Comparison of ENCODE assay signal across 18 cellular contexts in the genomic region with DNA sequence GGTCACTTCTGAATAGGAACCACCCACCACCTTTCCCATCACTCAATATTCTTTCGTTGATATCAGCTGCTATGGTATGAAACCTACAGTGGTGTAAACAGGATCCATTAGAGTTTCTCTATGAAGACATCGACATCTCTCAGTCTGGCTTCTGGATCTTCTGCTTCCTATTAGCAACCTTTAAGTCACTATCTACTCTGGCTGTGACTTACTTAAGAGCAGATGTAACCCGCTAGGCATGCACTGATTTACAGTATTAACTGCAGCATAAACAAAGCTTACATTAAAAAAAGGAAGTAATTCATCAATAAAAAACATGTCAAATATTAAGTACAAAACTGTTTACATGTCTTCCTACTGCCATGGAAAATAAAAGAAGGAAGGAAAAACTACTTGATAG.
DNase-seq lines count a peak whose midpoint lies in the region; ATAC-seq, FAIRE-seq and TF ChIP-seq lines count a peak whose summit lies in the region.
"Had no signal": no experiment of that assay in that cellular context is flagged by ENCODE, and none has a peak within 500 bp of the region (broad histone marks: within the 10 kb centered on the region; RNA-seq: fewer than 3 reads in every experiment).

No MANE protein-coding gene starts in this region.

- no peak for ATAC-seq in GM18861 (IDR thresholded peaks at IDR 0.05; ENCODE audit: unreplicated experiment)
- ATAC-seq: GM12878 had no signal

- no peaks in the 10 kb centered on the region for H3K23me2 ChIP-seq in H9 (ENCODE audit: insufficient read length, low read depth, low read length, poor library complexity, severe bottlenecking)

- no peak overlapping the region for H2AK5ac ChIP-seq in H9 (ENCODE audit: insufficient read length, low read length)

- no peaks in the 10 kb centered on the region for H3K9me3 ChIP-seq in H9 (ENCODE audit: control insufficient read depth, low read depth, low read length)
- H3K9me3 ChIP-seq: HAP-1 had no signal

- H3K4me1 ChIP-seq in H9 (ENCODE audit: insufficient read depth, low read length): no peaks in the 10 kb centered on the region
- H3K4me1 ChIP-seq: HAP-1 had no signal

- H4K91ac ChIP-seq in H9 (ENCODE audit: insufficient read length, low read depth, low read length): no peak overlapping the region

- no peak overlapping the region for H3K4ac ChIP-seq in H9 (ENCODE audit: low read depth, low read length)

- H3K4me3 Mint-ChIP-seq in activated naive CD4-positive, alpha-beta T cell treated with anti-CD3 and anti-CD28 coated beads, Interleukin-2, amount 50 U/mL, for 24 hours: no peak overlapping the region
- H3K4me3 Mint-ChIP-seq in H9: no peak overlapping the region
- H3K4me3 Mint-ChIP-seq: B cell; CD4-positive, alpha-beta T cell had no signal

- H3K4me1 Mint-ChIP-seq in activated naive CD4-positive, alpha-beta T cell treated with anti-CD3 and anti-CD28 coated beads, Interleukin-2, amount 50 U/mL, for 24 hours: peaks cover 19% of the 10 kb centered on the region
- peaks cover 12 to 19% of the 10 kb centered on the region in 2 experiments for H3K4me1 Mint-ChIP-seq in H9

- no peak overlapping the region for H3K56ac ChIP-seq in H9 (ENCODE audit: insufficient read length, low read depth, low read length)

- no peak overlapping the region for H3K23ac ChIP-seq in H9 (ENCODE audit: insufficient read length, low read depth, low read length)

- H2BK20ac ChIP-seq in H9 (ENCODE audit: low read depth, low read length, poor library complexity, severe bottlenecking): no peak overlapping the region

- peaks cover 42% of the 10 kb centered on the region for H3K36me3 Mint-ChIP-seq in activated naive CD4-positive, alpha-beta T cell treated with anti-CD3 and anti-CD28 coated beads, Interleukin-2, amount 50 U/mL, for 24 hours
- peaks cover 6 to 16% (median 11%) of the 10 kb centered on the region in 3 experiments; a peak in 5 of 7 replicates for H3K36me3 Mint-ChIP-seq in H9 (ENCODE audit: insufficient read depth in 1 of 3, low read depth in 3 of 3)

- TF ChIP-seq CTCF in choroid plexus epithelial cell (conservative IDR thresholded peaks at IDR 0.05; ENCODE audit: low read depth, low read length): no peak
- TF ChIP-seq CTCF in H9 (conservative IDR thresholded peaks at IDR 0.05): no peak

- no CpG with 5 or more reads among the region's 3 CpGs for WGBS in H9 (ENCODE audit: extremely low coverage, insufficient read length, low lambda C conversion rate)

- peaks cover 19% of the 10 kb centered on the region for H3K9me3 Mint-ChIP-seq in activated naive CD4-positive, alpha-beta T cell treated with anti-CD3 and anti-CD28 coated beads, Interleukin-2, amount 50 U/mL, for 24 hours
- H3K9me3 Mint-ChIP-seq in H9: peaks cover 8 to 9% of the 10 kb centered on the region in 2 experiments; a peak in 4 of 5 replicates

- no peak overlapping the region for H3T11ph ChIP-seq in H9 (ENCODE audit: low read length)

- FAIRE-seq in islet of Langerhans (lab: Jason Lieb, UNC): peak; percentile 38
- FAIRE-seq: GM18507, GM19239 had no signal

- H2AFZ ChIP-seq in H9 (ENCODE audit: low read length): no peak overlapping the region

- no peak overlapping the region for H2BK15ac ChIP-seq in H9 (ENCODE audit: low read depth, low read length)

- H3K27me3 ChIP-seq in H9 (ENCODE audit: insufficient read depth, low read length): no peaks in the 10 kb centered on the region

- no peak overlapping the region for H4K8ac ChIP-seq in H9 (replicated peaks; ENCODE audit: insufficient read length, low read depth, low read length)

- H3K9ac ChIP-seq in H9 (ENCODE audit: extremely low read depth, insufficient read length, low read length): no peak overlapping the region

- no peak for DNase-seq in activated naive CD4-positive, alpha-beta T cell treated with Interleukin-2 at 50 U/mL for 16 hours
- DNase-seq in choroid plexus epithelial cell (ENCODE audit: low read depth) (peak; percentile 5), H9 (no peak), amygdala (lab: John Stamatoyannopoulos, UW) (no peak)
- DNase-seq: ACHN; C1 segment of cervical spinal cord; Calu3; CD4-positive, alpha-beta T cell; DMS 273 treated with DMSO at 0.1 percent for 48 hours; GOT3 had no signal

- no peaks in the 10 kb centered on the region for H4K20me1 ChIP-seq in H9 (ENCODE audit: control insufficient read depth, insufficient read depth, insufficient read length)

- H3K27ac Mint-ChIP-seq in activated naive CD4-positive, alpha-beta T cell treated with anti-CD3 and anti-CD28 coated beads, Interleukin-2, amount 50 U/mL, for 24 hours: peak overlapping the region; percentile 15
- H3K27ac Mint-ChIP-seq in H9: no peak overlapping the region; a peak in 1 of 7 replicates
- H3K27ac Mint-ChIP-seq: B cell; CD4-positive, alpha-beta T cell had no signal

- no peak overlapping the region for H3K14ac ChIP-seq in H9 (ENCODE audit: insufficient read depth, low read length)

- H3K27ac ChIP-seq in H9 (ENCODE audit: insufficient read length, low read depth, low read length): no peak overlapping the region

- H2BK12ac ChIP-seq in H9 (ENCODE audit: insufficient read length, low read depth, low read length): no peak overlapping the region

- no peak overlapping the region for H2BK120ac ChIP-seq in H9 (ENCODE audit: low read depth, low read length, poor library complexity, severe bottlenecking)

- H3K4me2 ChIP-seq in H9 (ENCODE audit: insufficient read depth, insufficient read length, low read length): no peak overlapping the region

- H2BK5ac ChIP-seq in H9 (ENCODE audit: insufficient read length, low read length): no peak overlapping the region

- no peak overlapping the region for H3K18ac ChIP-seq in H9 (ENCODE audit: insufficient read length, low read depth, low read length)

- H4K5ac ChIP-seq in H9 (ENCODE audit: insufficient read length, low read depth, low read length): no peak overlapping the region

- H3K27me3 Mint-ChIP-seq in activated naive CD4-positive, alpha-beta T cell treated with anti-CD3 and anti-CD28 coated beads, Interleukin-2, amount 50 U/mL, for 24 hours: no peaks in the 10 kb centered on the region
- H3K27me3 Mint-ChIP-seq in H9 (ENCODE audit: low read depth): no peaks in the 10 kb centered on the region
- H3K27me3 Mint-ChIP-seq: B cell; CD4-positive, alpha-beta T cell had no signal

- no peak overlapping the region for H3K4me3 ChIP-seq in choroid plexus epithelial cell (ENCODE audit: low read depth, low read length)
- H3K4me3 ChIP-seq: GM12878, HAP-1 had no signal

- no peaks in the 10 kb centered on the region; the same call in 1 of the 2 replicates for H3K79me2 ChIP-seq in H9 (ENCODE audit: insufficient read depth, low read length)

- no peaks in the 10 kb centered on the region for H3K79me1 ChIP-seq in H9 (ENCODE audit: insufficient read depth, low read depth, low read length, poor library complexity, severe bottlenecking)
